ENCODE assay signal across 12 cellular contexts in the genomic region with DNA sequence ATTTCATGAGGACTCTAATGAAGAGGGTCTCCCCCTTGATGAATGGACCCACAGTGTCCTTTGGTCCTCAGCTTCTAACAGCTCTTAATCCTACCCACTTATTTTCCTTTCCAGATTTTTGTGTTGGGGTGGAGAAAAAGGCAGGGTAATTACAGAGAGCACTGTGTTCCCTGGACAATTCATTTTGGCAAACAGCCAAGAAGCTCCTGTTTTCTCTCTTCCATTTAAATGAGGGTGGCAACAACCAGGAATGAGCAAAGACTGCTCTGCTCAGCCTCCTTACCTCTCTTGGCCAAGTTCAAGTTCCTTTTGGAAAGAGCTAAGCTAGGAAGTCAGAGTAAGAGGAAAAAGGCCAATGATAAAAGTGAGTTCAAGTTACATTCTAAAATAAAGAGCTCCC. TPM values are rescaled to one million over a fixed set of nuclear protein-coding genes. Genes with fewer than 3 reads are reported as not detected.
A peak's percentile ranks its signal among the peaks of the same experiment; 100 is the strongest.
DNase-seq lines count a peak whose midpoint lies in the region; ATAC-seq lines count a peak whose summit lies in the region.
"Had no signal": no experiment of that assay in that cellular context is flagged by ENCODE, and none has a peak within 500 bp of the region (broad histone marks: within the 10 kb centered on the region; RNA-seq: fewer than 3 reads in every experiment).

No MANE protein-coding gene starts in this region.

- ATAC-seq in GM21367 (IDR thresholded peaks at IDR 0.05; ENCODE audit: unreplicated experiment) (no peak), GM19351 (IDR thresholded peaks at IDR 0.05; ENCODE audit: unreplicated experiment) (no peak)
- ATAC-seq: activated T-cell treated with anti-CD3 and anti-CD28 coated beads, Interleukin-2, amount 50 U/mL, for 72 hours had no signal

- DNase-seq in GM03348 (ENCODE audit: low spot score) (peak; percentile 41), NCI-H2107 treated with DMSO at 0.1 percent for 48 hours (lab: John Stamatoyannopoulos, UW; ENCODE audit: unreplicated experiment) (peak; percentile 43), dermis blood vessel endothelial cell (peak; percentile 28), pons (ENCODE audit: low spot score) (peak; percentile 83), GOT3 (lab: John Stamatoyannopoulos, UW) (no peak)
- DNase-seq in effector memory CD4-positive, alpha-beta T cell, result no peak
- DNase-seq: activated B cell treated with CpG ODN at 0.5 μM for 24 hours; activated T-cell treated with anti-CD3 and anti-CD28 coated beads, Interleukin-2, amount 50 U/mL, for 72 hours; colonic mucosa; spleen had no signal

- H3K27ac ChIP-seq in effector memory CD4-positive, alpha-beta T cell (ENCODE audit: insufficient read depth, low read length, poor library complexity, severe bottlenecking), result no peak overlapping the region
- H3K27ac ChIP-seq: colonic mucosa, spleen had no signal

- H3K9me3 ChIP-seq in effector memory CD4-positive, alpha-beta T cell (ENCODE audit: control insufficient read depth, low read length), result no peaks in the 10 kb centered on the region
- H3K9me3 ChIP-seq: colonic mucosa, spleen had no signal

- no peaks in the 10 kb centered on the region for H3K4me1 ChIP-seq in effector memory CD4-positive, alpha-beta T cell (ENCODE audit: control insufficient read depth, insufficient read depth, low read length, poor library complexity, severe bottlenecking)
- H3K4me1 ChIP-seq: colonic mucosa had no signal

- H3K27me3 ChIP-seq in effector memory CD4-positive, alpha-beta T cell (replicated peaks; ENCODE audit: control insufficient read depth, insufficient read depth, low read length, poor library complexity, severe bottlenecking), result no peaks in the 10 kb centered on the region
- H3K27me3 ChIP-seq: colonic mucosa, spleen had no signal

- H3K4me3 ChIP-seq in effector memory CD4-positive, alpha-beta T cell (ENCODE audit: insufficient read depth, low read depth, low read length, poor library complexity, severe bottlenecking), result no peak overlapping the region
- H3K4me3 ChIP-seq: colonic mucosa, spleen had no signal

- H3K36me3 ChIP-seq in effector memory CD4-positive, alpha-beta T cell (ENCODE audit: control insufficient read depth, insufficient read depth, low read length), result peaks cover 22% of the 10 kb centered on the region

RNA-seq across cellular contexts. Expression of a gene that starts 11.9 kb away (rescaled TPM):
- total RNA-seq in dermis blood vessel endothelial cell, result 8.2 and 9.0 TPM in 2 replicates

RNA-seq across cellular contexts. Expression of a gene that starts 36.9 kb away (rescaled TPM):
- total RNA-seq in dermis blood vessel endothelial cell, result 0.68 and 1.6 TPM in 2 replicates
- total RNA-seq: activated B cell treated with CpG ODN at 0.5 μM for 24 hours had no signal

RNA-seq across cellular contexts. Expression of a gene that starts 57.3 kb away (rescaled TPM):
- total RNA-seq in dermis blood vessel endothelial cell, result 33.2 and 50.1 TPM in 2 replicates

Comparison
In these comparisons a context has a peak if more than half of its experiments do, and no peak if none do; other contexts are left out.
1. DNase-seq: peak in GM03348 (single experiment), NCI-H2107 treated with DMSO at 0.1 percent for 48 hours (single experiment), dermis blood vessel endothelial cell (single experiment) and pons (single experiment); none in effector memory CD4-positive, alpha-beta T cell (0 of 3) and GOT3 (single experiment).